1 cellular context compared by ENCODE assay signal in genomic region chr4:47744253-47744652, GRCh38.
TF ChIP-seq lines count a peak whose summit lies in the region.

No MANE protein-coding gene starts in this region.

TF ChIP-seq in K562, 482 proteins besides CTCF, POLR2A, EP300 and RAD21 (continued from another document):
- TF ChIP-seq PHF20 (IDR thresholded peaks at IDR 0.05; ENCODE audit: partially characterized antibody), result no peak
- no peak for TF ChIP-seq EWSR1 (IDR thresholded peaks at IDR 0.05; ENCODE audit: borderline replicate concordance, low read depth, partially characterized antibody)
- no peak for TF ChIP-seq GABPB2 (CRISPR knock-in tag; conservative IDR thresholded peaks at IDR 0.05)
- TF ChIP-seq SMARCA4 (IDR thresholded peaks at IDR 0.05), result no peak
- peak; percentile 95 for TF ChIP-seq MAFG (tag; conservative IDR thresholded peaks at IDR 0.05)
- no peak for TF ChIP-seq ARID3A (IDR thresholded peaks at IDR 0.05; ENCODE audit: borderline replicate concordance, low read depth, low read length)
- no peak for TF ChIP-seq ZBTB12 (CRISPR knock-in tag; IDR thresholded peaks at IDR 0.05)
- no peak for TF ChIP-seq HMG20A (CRISPR knock-in tag; conservative IDR thresholded peaks at IDR 0.05)
- TF ChIP-seq TOE1 (IDR thresholded peaks at IDR 0.05; ENCODE audit: borderline replicate concordance), result no peak
- TF ChIP-seq TOE1 (CRISPR knock-in tag; IDR thresholded peaks at IDR 0.05; ENCODE audit: borderline replicate concordance, low read depth), result no peak
- TF ChIP-seq NR2C2 (CRISPR knock-in tag; IDR thresholded peaks at IDR 0.05), result no peak
- no peak for TF ChIP-seq NR2C2 (tag; IDR thresholded peaks at IDR 0.05)
- no peak for TF ChIP-seq ZNF175 (CRISPR knock-in tag; IDR thresholded peaks at IDR 0.05; ENCODE audit: low read depth)
- TF ChIP-seq NR0B1 (IDR thresholded peaks at IDR 0.05; ENCODE audit: partially characterized antibody), result no peak
- TF ChIP-seq MAFK (IDR thresholded peaks at IDR 0.05; ENCODE audit: low read length), result peak; percentile 92
- TF ChIP-seq ZNF263 (CRISPR knock-in tag; IDR thresholded peaks at IDR 0.05; ENCODE audit: borderline replicate concordance), result no peak
- no peak for TF ChIP-seq SUPT5H (IDR thresholded peaks at IDR 0.05)
- TF ChIP-seq ID3 (CRISPR knock-in tag; IDR thresholded peaks at IDR 0.05), result no peak
- no peak for TF ChIP-seq ID3 (tag; IDR thresholded peaks at IDR 0.05)
- TF ChIP-seq C11orf30 (IDR thresholded peaks at IDR 0.05; ENCODE audit: low read depth), result peak; percentile 89
- TF ChIP-seq ZNF316 (IDR thresholded peaks at IDR 0.05), result peak; percentile 92
- TF ChIP-seq ETV5 (CRISPR knock-in tag; IDR thresholded peaks at IDR 0.05; ENCODE audit: low read depth), result no peak
- TF ChIP-seq PURB (CRISPR knock-in tag; IDR thresholded peaks at IDR 0.05; ENCODE audit: low read depth), result no peak
- peak; percentile 87 for TF ChIP-seq MAFF (IDR thresholded peaks at IDR 0.05; ENCODE audit: low read length)
TF ChIP-seq in K562: peak in this region for 5.
